In the genomic region with DNA sequence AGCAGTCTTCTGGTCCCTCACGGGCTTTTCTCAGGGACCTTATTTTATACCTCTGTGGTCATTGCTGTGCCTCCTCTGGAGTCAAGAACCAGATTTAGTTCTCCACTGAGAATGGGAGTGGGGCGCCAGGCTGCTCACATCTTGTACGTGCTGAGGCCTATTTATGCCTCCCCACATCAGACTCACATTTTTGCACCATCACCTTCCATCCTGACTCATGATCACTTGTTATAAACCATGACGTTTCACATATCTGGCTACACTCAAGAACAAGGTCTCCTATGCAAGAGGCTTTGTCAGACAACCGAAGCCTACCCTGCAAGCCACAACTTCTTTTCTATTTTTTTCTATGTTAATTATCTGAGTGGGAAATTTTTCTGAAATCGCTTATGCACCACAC, we compare ENCODE assay signal across 24 cellular contexts. TPM values are rescaled to one million over a fixed set of nuclear protein-coding genes. Genes with fewer than 3 reads are reported as not detected.
DNase-seq lines count a peak whose midpoint lies in the region; ATAC-seq and TF ChIP-seq lines count a peak whose summit lies in the region.
"Had no signal": no experiment of that assay in that cellular context is flagged by ENCODE, and none has a peak within 500 bp of the region (broad histone marks: within the 10 kb centered on the region; RNA-seq: fewer than 3 reads in every experiment).

No MANE protein-coding gene starts in this region.

- no peak overlapping the region for H2AK5ac ChIP-seq in IMR-90 (ENCODE audit: low read depth, low read length)

- no peak overlapping the region for H3K9ac ChIP-seq in IMR-90 (ENCODE audit: low read depth, low read length)

- no peak overlapping the region for H4K8ac ChIP-seq in IMR-90 (ENCODE audit: low read depth in 2 of 2, low read length in 2 of 2)

- 80% methylated on average over 3 of the region's 6 CpGs; no CpG with 5 or more reads in 1 of the 2 experiments for WGBS in IMR-90 (ENCODE audit: extremely low coverage in 2 of 2, insufficient read length in 1 of 2), 2 experiments

- H3K9me3 ChIP-seq in IMR-90 (ENCODE audit: control insufficient read depth, insufficient read depth, low read length): no peaks in the 10 kb centered on the region
- H3K9me3 ChIP-seq in muscle layer of duodenum (ENCODE audit: control insufficient read depth in 1 of 2, low read length in 2 of 2): no peaks in the 10 kb centered on the region
- H3K9me3 ChIP-seq in tibial artery: no peaks in the 10 kb centered on the region
- H3K9me3 ChIP-seq: breast epithelium, mucosa of descending colon, prostate gland, upper lobe of right lung had no signal

- intact Hi-C loops in IMR-90 (cut with micrococcal nuclease): no loop called here
- intact Hi-C loops in tibial artery (cut with DNase I; ENCODE audit: low total_unique reads): no loop called here

- H2BK120ac ChIP-seq in IMR-90 (ENCODE audit: low read depth, low read length): no peak overlapping the region

- H3K27me3 Mint-ChIP-seq in progenitor cell of endocrine pancreas: peaks cover 76% of the 10 kb centered on the region
- H3K27me3 Mint-ChIP-seq: activated CD4-positive, alpha-beta memory T cell treated with anti-CD3 and anti-CD28 coated beads for 36 hours had no signal

- no peak overlapping the region for H2BK5ac ChIP-seq in IMR-90 (ENCODE audit: low read depth, low read length, poor library complexity, severe bottlenecking)

- no peak overlapping the region for H3K27ac Mint-ChIP-seq in progenitor cell of endocrine pancreas
- H3K27ac Mint-ChIP-seq: activated B cell treated with CpG ODN at 0.5 μM for 24 hours; activated CD4-positive, alpha-beta memory T cell treated with anti-CD3 and anti-CD28 coated beads for 36 hours; activated naive CD8-positive, alpha-beta T cell treated with anti-CD3 and anti-CD28 coated beads, Interleukin-2, amount 50 U/mL, for 24 hours had no signal

- no peak overlapping the region for H3K4ac ChIP-seq in IMR-90 (ENCODE audit: low read depth, low read length)

- H3K23ac ChIP-seq in IMR-90 (ENCODE audit: low read depth, low read length): no peak overlapping the region

- H2BK20ac ChIP-seq in IMR-90 (ENCODE audit: low read depth, low read length): no peak overlapping the region

- H4K20me1 ChIP-seq in IMR-90 (ENCODE audit: insufficient read depth, low read length): no peaks in the 10 kb centered on the region

- POLR2A ChIA-PET in IMR-90 (lab: Charles Lee; ENCODE audit: unreplicated experiment): no interaction called here

- H2BK15ac ChIP-seq in IMR-90 (ENCODE audit: low read depth, low read length): no peak overlapping the region

- H3K14ac ChIP-seq in IMR-90 (replicated peaks; ENCODE audit: low read depth, low read length): no peak overlapping the region

- no peaks in the 10 kb centered on the region for H3K36me3 Mint-ChIP-seq in progenitor cell of endocrine pancreas (ENCODE audit: insufficient read depth)
- H3K36me3 Mint-ChIP-seq: activated CD4-positive, alpha-beta memory T cell treated with anti-CD3 and anti-CD28 coated beads for 36 hours had no signal

- no peak overlapping the region for H3K56ac ChIP-seq in IMR-90 (ENCODE audit: extremely low read depth, insufficient read depth, low read length)

- dilution Hi-C loops in IMR-90 (cut with HindIII; ENCODE audit: low sequenced_read_pairs, unreplicated experiment): no loop called here

- ATAC-seq in IMR-90 (ENCODE audit: low read depth): peak; percentile 73
- ATAC-seq in GM21423 (IDR thresholded peaks at IDR 0.05; ENCODE audit: unreplicated experiment): no peak
- ATAC-seq: activated naive CD8-positive, alpha-beta T cell treated with anti-CD3 and anti-CD28 coated beads, Interleukin-2, amount 50 U/mL, for 24 hours; Right ventricle myocardium inferior; upper lobe of right lung had no signal

- H3K4me3 ChIP-seq in IMR-90 (ENCODE audit: insufficient read depth, low read depth, low read length): no peak overlapping the region
- no peak overlapping the region for H3K4me3 ChIP-seq in muscle layer of duodenum (ENCODE audit: low read depth in 1 of 2, low read length in 2 of 2)
- no peak overlapping the region for H3K4me3 ChIP-seq in tibial artery
- H3K4me3 ChIP-seq: breast epithelium, coronary artery, mucosa of descending colon, prostate gland, upper lobe of right lung had no signal

- H3K4me2 ChIP-seq in IMR-90 (ENCODE audit: low read depth, low read length): no peak overlapping the region

- DNase-seq in IMR-90 (peak; percentile 78), tibial artery (peak in 1 of 2 donors; percentile 78), progenitor cell of endocrine pancreas (ENCODE audit: low spot score, unreplicated experiment) (no peak)
- DNase-seq in activated CD4-positive, CD25-positive, alpha-beta regulatory T cell (lab: John Stamatoyannopoulos, UW): no peak
- DNase-seq: activated B cell treated with CpG ODN at 0.5 μM for 24 hours; activated CD4-positive, alpha-beta memory T cell treated with anti-CD3 and anti-CD28 coated beads for 36 hours; activated gamma-delta T cell; activated naive CD8-positive, alpha-beta T cell treated with anti-CD3 and anti-CD28 coated beads, Interleukin-2, amount 50 U/mL, for 24 hours; KBM-7; mucosa of descending colon; NCI-H1694; NCI-H69; small intestine; stimulated activated CD4-positive, alpha-beta T cell treated with anti-CD3 and anti-CD28 coated beads, Interleukin-2, amount 100 ng/mL, for 48 hours; stimulated activated naive CD4-positive, alpha-beta T cell; T1000; upper lobe of right lung had no signal

- H3K36me3 ChIP-seq in IMR-90 (ENCODE audit: control insufficient read depth, insufficient read depth, low read length): no peaks in the 10 kb centered on the region
- no peaks in the 10 kb centered on the region for H3K36me3 ChIP-seq in muscle layer of duodenum (ENCODE audit: control insufficient read depth in 1 of 2, insufficient read depth in 2 of 2, low read length in 2 of 2)
- peaks cover 0 to 10% (median 6%) of the 10 kb centered on the region in 3 donors for H3K36me3 ChIP-seq in tibial artery
- H3K36me3 ChIP-seq: breast epithelium, prostate gland, upper lobe of right lung had no signal

- H3K18ac ChIP-seq in IMR-90 (ENCODE audit: low read depth, low read length): peak overlapping the region; percentile 54; the same call in 1 of the 2 replicates

- H3K4me3 Mint-ChIP-seq in progenitor cell of endocrine pancreas (ENCODE audit: low read depth): no peak overlapping the region
- H3K4me3 Mint-ChIP-seq: activated B cell treated with CpG ODN at 0.5 μM for 24 hours; activated CD4-positive, alpha-beta memory T cell treated with anti-CD3 and anti-CD28 coated beads for 36 hours; activated naive CD8-positive, alpha-beta T cell treated with anti-CD3 and anti-CD28 coated beads, Interleukin-2, amount 50 U/mL, for 24 hours had no signal

- CTCF ChIA-PET in IMR-90 (lab: Yijun Ruan, JAX): no interaction called here

- H3K27ac ChIP-seq in IMR-90 (ENCODE audit: insufficient read depth, low read length) (no peak overlapping the region), cingulate gyrus (ENCODE audit: low read depth, low read length) (peak overlapping the region; percentile 98), muscle layer of duodenum (ENCODE audit: low read length) (peak overlapping the region; percentile 52), tibial artery (peak overlapping the region; percentile 82 to 86)
- H3K27ac ChIP-seq: breast epithelium, coronary artery, upper lobe of right lung had no signal

- TF ChIP-seq RAD21 in IMR-90 (IDR thresholded peaks at IDR 0.05; ENCODE audit: low read length): no peak

- TF ChIP-seq CTCF in IMR-90 (conservative IDR thresholded peaks at IDR 0.05; ENCODE audit: low read depth, low read length) (no peak), tibial artery (IDR thresholded peaks at IDR 0.05) (no peak), progenitor cell of endocrine pancreas (IDR thresholded peaks at IDR 0.05; ENCODE audit: unreplicated experiment) (no peak)

- H4K91ac ChIP-seq in IMR-90 (ENCODE audit: insufficient read depth, low read depth, low read length): no peak overlapping the region

- H2AFZ ChIP-seq in IMR-90 (replicated peaks; ENCODE audit: low read length, poor library complexity): no peak overlapping the region

- BruUV-seq in IMR-90 (replicated peaks; lab: Mats Ljungman, UMichigan): no TSS peak

- H3K27me3 ChIP-seq in IMR-90 (ENCODE audit: control insufficient read depth, insufficient read depth, low read length) (peaks cover 17% of the 10 kb centered on the region), muscle layer of duodenum (ENCODE audit: low read depth, low read length) (no peaks in the 10 kb centered on the region), tibial artery (no peaks in the 10 kb centered on the region)

- no peak overlapping the region for H4K5ac ChIP-seq in IMR-90 (ENCODE audit: low read depth, low read length)

- in situ Hi-C loops in IMR-90 (cut with MboI; ENCODE audit: low sequenced_read_pairs): no loop called here

- no peaks in the 10 kb centered on the region for H3K9me1 ChIP-seq in IMR-90 (ENCODE audit: insufficient read depth, low read length)

- no peak overlapping the region for H2AK9ac ChIP-seq in IMR-90 (replicated peaks; ENCODE audit: low read depth, low read length, poor library complexity)

- H3K4me1 ChIP-seq in IMR-90 (ENCODE audit: control insufficient read depth, insufficient read depth, low read length) (0 out of 2 replicates have a peak, but pooled peaks cover 2% of the 10 kb centered on the region), muscle layer of duodenum (ENCODE audit: control insufficient read depth in 1 of 2, insufficient read depth in 2 of 2, low read length in 2 of 2) (peaks cover 0 to 16% of the 10 kb centered on the region in 2 donors), tibial artery (peaks cover 0 to 100% (median 34%) of the 10 kb centered on the region in 4 donors)
- H3K4me1 ChIP-seq: breast epithelium, prostate gland, upper lobe of right lung had no signal

- H3K4me1 Mint-ChIP-seq in progenitor cell of endocrine pancreas (ENCODE audit: low read depth): no peaks in the 10 kb centered on the region
- H3K4me1 Mint-ChIP-seq: activated B cell treated with CpG ODN at 0.5 μM for 24 hours; activated naive CD8-positive, alpha-beta T cell treated with anti-CD3 and anti-CD28 coated beads, Interleukin-2, amount 50 U/mL, for 24 hours had no signal

- no peaks in the 10 kb centered on the region for H3K9me3 Mint-ChIP-seq in progenitor cell of endocrine pancreas (ENCODE audit: low read depth)
- H3K9me3 Mint-ChIP-seq: activated B cell treated with CpG ODN at 0.5 μM for 24 hours; activated CD4-positive, alpha-beta memory T cell treated with anti-CD3 and anti-CD28 coated beads for 36 hours; activated naive CD8-positive, alpha-beta T cell treated with anti-CD3 and anti-CD28 coated beads, Interleukin-2, amount 50 U/mL, for 24 hours had no signal

- TF ChIP-seq POLR2A in IMR-90 (IDR thresholded peaks at IDR 0.05; ENCODE audit: low read depth, low read length): no peak

- H3K79me1 ChIP-seq in IMR-90 (ENCODE audit: low read depth in 1 of 2, low read length in 2 of 2): no peaks in the 10 kb centered on the region

TF ChIP-seq in IMR-90, 13 proteins besides CTCF, POLR2A, EP300 and RAD21 (continues in another document):
- no peak for TF ChIP-seq BHLHE40 (IDR thresholded peaks at IDR 0.05; ENCODE audit: low read depth, low read length)
- TF ChIP-seq NFE2L2 (IDR thresholded peaks at IDR 0.05; ENCODE audit: low read depth, low read length): peak; percentile 66; the same call in 1 of the 2 replicates

RNA-seq across cellular contexts. Expression of a gene that starts 10.7 kb away (rescaled TPM):
- total RNA-seq in IMR-90 (2012; rRNA removed) (1.4 and 1.6 TPM in 2 replicates), progenitor cell of endocrine pancreas (5.4 and 5.6 TPM in 2 replicates)
- 0.40 and 0.70 TPM in 2 replicates for polyA plus RNA-seq in IMR-90 (2012; rRNA removed)
- polyA plus RNA-seq in IMR-90 (2012; cell fraction: cytosol; rRNA removed): 0.11 and 0.36 TPM in 2 replicates
- 0.14 and 0.77 TPM in 2 replicates for polyA plus RNA-seq in IMR-90 (2012; cell fraction: nucleus; rRNA removed; ENCODE audit: low replicate concordance)
- total RNA-seq: activated B cell treated with CpG ODN at 0.5 μM for 24 hours had no signal
